Comparison of ENCODE assay signal across 4 cellular contexts in genomic region chr16:21257284-21257683, GRCh38.
TF ChIP-seq lines count a peak whose summit lies in the region.

No MANE protein-coding gene starts in this region.

TF ChIP-seq in HepG2, 621 proteins besides CTCF, POLR2A, EP300 and RAD21 (continues in another document):
- 0 out of 2 replicates have a peak, but pooled peaks have one; percentile 26 for TF ChIP-seq ZMYM3 (CRISPR knock-in tag; IDR thresholded peaks at IDR 0.05)
- no peak for TF ChIP-seq RFX5 (IDR thresholded peaks at IDR 0.05; ENCODE audit: low read depth, low read length)
- no peak for TF ChIP-seq NFKB2 (CRISPR knock-in tag; IDR thresholded peaks at IDR 0.05; ENCODE audit: borderline replicate concordance)
- TF ChIP-seq KAT8 (CRISPR knock-in tag; IDR thresholded peaks at IDR 0.05) = no peak
- 0 out of 2 replicates have a peak, but pooled peaks have one; percentile 34 for TF ChIP-seq ZNF350 (CRISPR knock-in tag; IDR thresholded peaks at IDR 0.05; ENCODE audit: borderline replicate concordance, low read depth)
- no peak for TF ChIP-seq ZNF879 (CRISPR knock-in tag; IDR thresholded peaks at IDR 0.05)
- TF ChIP-seq, protein P1, sequence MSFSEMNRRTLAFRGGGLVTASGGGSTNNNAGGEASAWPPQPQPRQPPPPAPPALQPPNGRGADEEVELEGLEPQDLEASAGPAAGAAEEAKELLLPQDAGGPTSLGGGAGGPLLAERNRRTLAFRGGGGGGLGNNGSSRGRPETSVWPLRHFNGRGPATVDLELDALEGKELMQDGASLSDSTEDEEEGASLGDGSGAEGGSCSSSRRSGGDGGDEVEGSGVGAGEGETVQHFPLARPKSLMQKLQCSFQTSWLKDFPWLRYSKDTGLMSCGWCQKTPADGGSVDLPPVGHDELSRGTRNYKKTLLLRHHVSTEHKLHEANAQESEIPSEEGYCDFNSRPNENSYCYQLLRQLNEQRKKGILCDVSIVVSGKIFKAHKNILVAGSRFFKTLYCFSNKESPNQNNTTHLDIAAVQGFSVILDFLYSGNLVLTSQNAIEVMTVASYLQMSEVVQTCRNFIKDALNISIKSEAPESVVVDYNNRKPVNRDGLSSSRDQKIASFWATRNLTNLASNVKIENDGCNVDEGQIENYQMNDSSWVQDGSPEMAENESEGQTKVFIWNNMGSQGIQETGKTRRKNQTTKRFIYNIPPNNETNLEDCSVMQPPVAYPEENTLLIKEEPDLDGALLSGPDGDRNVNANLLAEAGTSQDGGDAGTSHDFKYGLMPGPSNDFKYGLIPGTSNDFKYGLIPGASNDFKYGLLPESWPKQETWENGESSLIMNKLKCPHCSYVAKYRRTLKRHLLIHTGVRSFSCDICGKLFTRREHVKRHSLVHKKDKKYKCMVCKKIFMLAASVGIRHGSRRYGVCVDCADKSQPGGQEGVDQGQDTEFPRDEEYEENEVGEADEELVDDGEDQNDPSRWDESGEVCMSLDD (CRISPR knock-in tag; IDR thresholded peaks at IDR 0.05; ENCODE audit: borderline replicate concordance) = no peak
- no peak for TF ChIP-seq ZNF333 (CRISPR knock-in tag; IDR thresholded peaks at IDR 0.05; ENCODE audit: borderline replicate concordance)
- 0 out of 2 replicates have a peak, but pooled peaks have one; percentile 29 for TF ChIP-seq POLR2G (IDR thresholded peaks at IDR 0.05; ENCODE audit: low read depth, low read length)
- TF ChIP-seq KDM5B (CRISPR knock-in tag; IDR thresholded peaks at IDR 0.05; ENCODE audit: borderline replicate concordance) = no peak

TF ChIP-seq in HEK293, 187 proteins besides CTCF, POLR2A, EP300 and RAD21:
- TF ChIP-seq ZNF121 (tag by site-specific recombination; IDR thresholded peaks at IDR 0.05) = 0 out of 2 replicates have a peak, but pooled peaks have one; percentile 20
- no peak for TF ChIP-seq ZBTB44 (tag by site-specific recombination; IDR thresholded peaks at IDR 0.05)

TF ChIP-seq in WTC11, 78 proteins besides CTCF, POLR2A, EP300 and RAD21:
- TF ChIP-seq ZNF121 (CRISPR knock-in tag; IDR thresholded peaks at IDR 0.05) (0 out of 2 replicates have a peak, but pooled peaks have one; percentile 30), MXD4 (CRISPR knock-in tag; IDR thresholded peaks at IDR 0.05; ENCODE audit: borderline replicate concordance) (no peak), ATF1 (CRISPR knock-in tag; IDR thresholded peaks at IDR 0.05) (no peak), CBFB (CRISPR knock-in tag; IDR thresholded peaks at IDR 0.05; ENCODE audit: low read depth) (no peak)

TF ChIP-seq in K562, 482 proteins besides CTCF, POLR2A, EP300 and RAD21:
- TF ChIP-seq PHF8 (IDR thresholded peaks at IDR 0.05; ENCODE audit: borderline replicate concordance, low read length) (no peak), ELF4 (CRISPR knock-in tag; IDR thresholded peaks at IDR 0.05) (no peak), ZNF121 (CRISPR knock-in tag; conservative IDR thresholded peaks at IDR 0.05) (peak; percentile 68), ZBTB5 (IDR thresholded peaks at IDR 0.05) (no peak), ZBTB1 (CRISPR knock-in tag; IDR thresholded peaks at IDR 0.05; ENCODE audit: borderline replicate concordance, low read depth) (no peak), HDAC8 (tag; IDR thresholded peaks at IDR 0.05) (no peak), BACH1 (tag; IDR thresholded peaks at IDR 0.05) (no peak), FOXK1 (CRISPR knock-in tag; IDR thresholded peaks at IDR 0.05; ENCODE audit: borderline replicate concordance) (no peak)
- TF ChIP-seq, protein P2, sequence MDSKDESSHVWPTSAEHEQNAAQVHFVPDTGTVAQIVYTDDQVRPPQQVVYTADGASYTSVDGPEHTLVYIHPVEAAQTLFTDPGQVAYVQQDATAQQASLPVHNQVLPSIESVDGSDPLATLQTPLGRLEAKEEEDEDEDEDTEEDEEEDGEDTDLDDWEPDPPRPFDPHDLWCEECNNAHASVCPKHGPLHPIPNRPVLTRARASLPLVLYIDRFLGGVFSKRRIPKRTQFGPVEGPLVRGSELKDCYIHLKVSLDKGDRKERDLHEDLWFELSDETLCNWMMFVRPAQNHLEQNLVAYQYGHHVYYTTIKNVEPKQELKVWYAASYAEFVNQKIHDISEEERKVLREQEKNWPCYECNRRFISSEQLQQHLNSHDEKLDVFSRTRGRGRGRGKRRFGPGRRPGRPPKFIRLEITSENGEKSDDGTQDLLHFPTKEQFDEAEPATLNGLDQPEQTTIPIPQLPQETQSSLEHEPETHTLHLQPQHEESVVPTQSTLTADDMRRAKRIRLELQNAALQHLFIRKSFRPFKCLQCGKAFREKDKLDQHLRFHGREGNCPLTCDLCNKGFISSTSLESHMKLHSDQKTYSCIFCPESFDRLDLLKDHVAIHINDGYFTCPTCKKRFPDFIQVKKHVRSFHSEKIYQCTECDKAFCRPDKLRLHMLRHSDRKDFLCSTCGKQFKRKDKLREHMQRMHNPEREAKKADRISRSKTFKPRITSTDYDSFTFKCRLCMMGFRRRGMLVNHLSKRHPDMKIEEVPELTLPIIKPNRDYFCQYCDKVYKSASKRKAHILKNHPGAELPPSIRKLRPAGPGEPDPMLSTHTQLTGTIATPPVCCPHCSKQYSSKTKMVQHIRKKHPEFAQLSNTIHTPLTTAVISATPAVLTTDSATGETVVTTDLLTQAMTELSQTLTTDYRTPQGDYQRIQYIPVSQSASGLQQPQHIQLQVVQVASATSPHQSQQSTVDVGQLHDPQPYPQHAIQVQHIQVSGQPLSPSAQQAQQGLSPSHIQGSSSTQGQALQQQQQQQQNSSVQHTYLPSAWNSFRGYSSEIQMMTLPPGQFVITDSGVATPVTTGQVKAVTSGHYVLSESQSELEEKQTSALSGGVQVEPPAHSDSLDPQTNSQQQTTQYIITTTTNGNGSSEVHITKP (IDR thresholded peaks at IDR 0.05; ENCODE audit: partially characterized antibody) = no peak
